In the genomic region with DNA sequence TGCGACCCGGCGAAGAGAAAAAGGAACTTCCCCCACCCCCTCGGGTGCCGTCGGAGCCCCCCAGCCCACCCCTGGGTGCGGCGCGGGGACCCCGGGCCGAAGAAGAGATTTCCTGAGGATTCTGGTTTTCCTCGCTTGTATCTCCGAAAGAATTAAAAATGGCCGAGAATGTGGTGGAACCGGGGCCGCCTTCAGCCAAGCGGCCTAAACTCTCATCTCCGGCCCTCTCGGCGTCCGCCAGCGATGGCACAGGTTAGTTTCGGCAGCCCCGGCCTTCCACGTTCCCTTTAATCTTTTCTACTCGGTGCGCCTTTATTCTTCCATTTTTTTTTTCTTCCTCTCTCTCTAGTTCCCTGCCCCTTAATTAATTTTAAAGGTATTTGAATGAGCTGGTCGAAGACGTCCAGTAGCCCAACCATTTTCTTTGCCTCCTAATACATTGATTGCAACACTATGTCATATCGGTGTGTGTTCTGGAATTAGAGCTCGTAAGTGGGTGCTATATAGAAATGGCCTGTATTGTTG, we compare ENCODE assay signal across 8 cellular contexts. TPM values are rescaled to one million over a fixed set of nuclear protein-coding genes. Genes with fewer than 3 reads are reported as not detected.
DNase-seq lines count a peak whose midpoint lies in the region; ATAC-seq and TF ChIP-seq lines count a peak whose summit lies in the region.

No MANE protein-coding gene starts in this region.

- peak overlapping the region; percentile 86 to 88 for H3K9ac ChIP-seq in colonic mucosa (ENCODE audit: low read depth in 2 of 2, low read length in 2 of 2)
- peak overlapping the region; percentile 41 to 97 (median 88) for H3K9ac ChIP-seq in subcutaneous abdominal adipose tissue (ENCODE audit: low read length in 5 of 5)

- DNase-seq in Daoy (ENCODE audit: low read depth) (peak; percentile 36), SJSA1 (ENCODE audit: low read depth in 1 of 2, low spot score in 2 of 2) (peak in 1 of 2 experiments; percentile 43), colonic mucosa (peak; percentile 44), left lung (peak; percentile 42 to 81), iPS-NIHi7 (ENCODE audit: extremely low spot score) (no peak)

- H3K4me1 ChIP-seq in SJSA1 (replicated peaks) (peaks cover 26% of the 10 kb centered on the region), colonic mucosa (no peaks in the 10 kb centered on the region), left lung (peaks cover 20 to 45% of the 10 kb centered on the region in 2 donors), subcutaneous abdominal adipose tissue (ENCODE audit: control insufficient read depth in 5 of 5, insufficient read depth in 5 of 5, low read length in 5 of 5) (peaks cover 0 to 54% (median 49%) of the 10 kb centered on the region in 5 donors)

- H3K27ac ChIP-seq in SJSA1 (peak overlapping the region; percentile 97), colonic mucosa (peak overlapping the region; percentile 97), left lung (peak overlapping the region; percentile 100), subcutaneous abdominal adipose tissue (ENCODE audit: low read depth, low read length) (peak overlapping the region; percentile 97)

- H3K36me3 ChIP-seq in SJSA1, result peaks cover 30% of the 10 kb centered on the region
- H3K36me3 ChIP-seq in colonic mucosa, result no peaks in the 10 kb centered on the region
- no peaks in the 10 kb centered on the region for H3K36me3 ChIP-seq in left lung
- no peaks in the 10 kb centered on the region for H3K36me3 ChIP-seq in subcutaneous abdominal adipose tissue (ENCODE audit: control insufficient read depth in 5 of 5, insufficient read depth in 5 of 5, low read length in 5 of 5)

- H3K9me3 ChIP-seq in SJSA1 (replicated peaks) (no peaks in the 10 kb centered on the region), colonic mucosa (no peaks in the 10 kb centered on the region), left lung (no peaks in the 10 kb centered on the region), subcutaneous abdominal adipose tissue (ENCODE audit: control insufficient read depth in 5 of 5, low read length in 5 of 5) (no peaks in the 10 kb centered on the region)

- H3K27me3 ChIP-seq in SJSA1 (replicated peaks) (no peaks in the 10 kb centered on the region), colonic mucosa (no peaks in the 10 kb centered on the region), left lung (no peaks in the 10 kb centered on the region), subcutaneous abdominal adipose tissue (ENCODE audit: control insufficient read depth in 5 of 5, insufficient read depth in 4 of 5, low read length in 5 of 5) (no peaks in the 10 kb centered on the region)

- intact Hi-C loops in colonic mucosa (cut with DNase I), result loop anchor here (5.0 kb wide), 2 partner anchors 71 to 141 kb away; partner anchors contain the start of gene RBX1
- intact Hi-C loops in left lung (cut with DNase I), result loop anchor here in 1 of 2 donors (10.0 kb wide), 1 partner anchor 138 kb away; the partner anchor contains the start of gene RBX1

- H3K4me3 ChIP-seq in SJSA1, result peak overlapping the region; percentile 85
- H3K4me3 ChIP-seq in colonic mucosa, result peak overlapping the region; percentile 96
- peak overlapping the region; percentile 82 to 91 for H3K4me3 ChIP-seq in left lung
- H3K4me3 ChIP-seq in subcutaneous abdominal adipose tissue (ENCODE audit: low read depth in 1 of 5, low read length in 5 of 5), result peak overlapping the region; percentile 78 to 88 (median 83)

- no peak for TF ChIP-seq CTCF in colonic mucosa (IDR thresholded peaks at IDR 0.05)
- TF ChIP-seq CTCF in left lung (IDR thresholded peaks at IDR 0.05), result no peak

- peak; percentile 18 for ATAC-seq in HG03135 (IDR thresholded peaks at IDR 0.05; ENCODE audit: unreplicated experiment)
- ATAC-seq in left lung, result peak; percentile 2
- ATAC-seq in GM18511 (IDR thresholded peaks at IDR 0.05; ENCODE audit: unreplicated experiment), result no peak

RNA-seq across cellular contexts. Expression of gene EP300, which starts 0.5 kb away (rescaled TPM):
- total RNA-seq in Daoy (2014; rRNA removed; shearing (Covaris generic)), result 21.7 and 40.4 TPM in 2 replicates
- 17.2 and 24.5 TPM in 2 replicates for total RNA-seq in SJSA1 (2014; rRNA removed; shearing (Covaris generic))
- total RNA-seq in colonic mucosa (10 to 100 TPM; 59.5 to 65.7 TPM), left lung (10 to 100 TPM; 63.3 to 73.8 TPM)
